ENCODE assay signal across 9 cellular contexts in the genomic region with DNA sequence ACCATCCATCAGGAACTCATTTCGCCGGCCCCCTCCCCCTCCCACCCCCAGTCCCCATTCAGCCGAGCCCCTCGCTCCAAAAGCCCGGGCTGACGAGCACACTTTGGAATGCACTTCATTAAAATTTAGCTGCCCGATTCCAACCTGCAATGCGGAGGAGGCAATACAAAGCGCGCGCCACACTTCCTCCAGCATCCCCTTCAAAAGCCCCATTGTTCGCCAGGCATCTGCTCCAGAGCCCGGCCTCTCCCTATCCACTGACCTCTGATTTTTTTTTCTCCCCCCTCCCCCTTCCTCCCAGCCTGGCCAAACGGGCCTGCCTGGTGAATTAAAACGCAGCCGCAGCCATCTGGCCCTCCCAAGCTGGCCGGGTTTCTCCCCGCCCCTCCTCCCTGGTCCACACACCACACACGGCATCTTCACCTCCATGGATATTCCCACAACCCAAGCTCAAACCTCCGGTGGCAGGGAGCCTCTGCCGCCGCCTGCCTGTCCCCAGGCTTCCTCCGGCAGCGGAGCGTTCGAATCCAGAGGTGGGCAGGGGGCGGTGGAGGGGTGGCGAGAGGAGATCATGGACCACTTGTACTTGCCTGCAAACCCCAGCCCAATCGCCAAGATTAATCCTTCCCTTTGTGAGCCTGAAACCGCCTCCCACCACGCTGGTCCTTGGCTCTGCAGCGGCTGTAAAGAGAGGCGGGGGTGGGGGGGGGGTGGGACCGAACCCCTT.
DNase-seq lines count a peak whose midpoint lies in the region; ATAC-seq and TF ChIP-seq lines count a peak whose summit lies in the region.
"Had no signal": no experiment of that assay in that cellular context is flagged by ENCODE, and none has a peak within 500 bp of the region (broad histone marks: within the 10 kb centered on the region; RNA-seq: fewer than 3 reads in every experiment).

No MANE protein-coding gene starts in this region.

- H3K4me1 ChIP-seq in thyroid gland = peaks cover 11 to 22% of the 10 kb centered on the region in 2 donors
- no peaks in the 10 kb centered on the region for H3K4me1 ChIP-seq in CD4-positive, alpha-beta memory T cell (ENCODE audit: insufficient read depth, low read length)

- no peaks in the 10 kb centered on the region for H3K27me3 ChIP-seq in thyroid gland
- no peaks in the 10 kb centered on the region for H3K27me3 ChIP-seq in CD4-positive, alpha-beta memory T cell (ENCODE audit: insufficient read depth, low read length)

- no peaks in the 10 kb centered on the region for H3K36me3 Mint-ChIP-seq in chondrocyte (ENCODE audit: low read depth)
- H3K36me3 Mint-ChIP-seq in CD4-positive, alpha-beta memory T cell = no peaks in the 10 kb centered on the region

- 7 to 11% methylated on average over 27 to 32 of the region's 34 CpGs for WGBS in thyroid gland, 2 donors

- TF ChIP-seq CTCF in chondrocyte (IDR thresholded peaks at IDR 0.05) = no peak
- TF ChIP-seq CTCF in thyroid gland (IDR thresholded peaks at IDR 0.05) = no peak

- no peak overlapping the region for H3K4me3 ChIP-seq in thyroid gland (replicated peaks in 1 of 3)
- no peak overlapping the region for H3K4me3 ChIP-seq in CD4-positive, alpha-beta memory T cell (ENCODE audit: low read length in 2 of 2)

- POLR2A ChIA-PET in CD4-positive, alpha-beta memory T cell (lab: Charles Lee; ENCODE audit: partially characterized antibody) = no interaction called here

- ATAC-seq in left colon (peak; percentile 71), GM19328 (IDR thresholded peaks at IDR 0.05; ENCODE audit: unreplicated experiment) (no peak)

- H3K27ac ChIP-seq in thyroid gland = no peak overlapping the region
- H3K27ac ChIP-seq in CD4-positive, alpha-beta memory T cell (ENCODE audit: low read depth, low read length) = no peak overlapping the region

- CTCF ChIA-PET in CD4-positive, alpha-beta memory T cell (lab: Charles Lee; ENCODE audit: partially characterized antibody) = no interaction called here

- H3K9me3 Mint-ChIP-seq in chondrocyte (ENCODE audit: low read depth) = no peaks in the 10 kb centered on the region
- peaks cover 0 to 15% (median 0%) of the 10 kb centered on the region in 8 donors for H3K9me3 Mint-ChIP-seq in CD4-positive, alpha-beta memory T cell

- DNase-seq in NCI-H1092 treated with DMSO at 0.1 percent for 48 hours (lab: John Stamatoyannopoulos, UW) = peak; percentile 36
- DNase-seq in chondrocyte (ENCODE audit: low spot score) = no peak
- DNase-seq in left colon = peak; percentile 18 to 26
- peak; percentile 8 to 21 for DNase-seq in thyroid gland
- no peak for DNase-seq in activated CD4-positive, alpha-beta T cell treated with anti-CD3 and anti-CD28 coated beads for 48 hours
- DNase-seq in CD4-positive, alpha-beta memory T cell = no peak
- no peak for DNase-seq in activated naive CD4-positive, alpha-beta T cell treated with anti-CD3 and anti-CD28 coated beads, Interleukin-2, amount 50 U/mL, for 16 hours
- DNase-seq: activated T-cell treated with anti-CD3 and anti-CD28 coated beads, Interleukin-2, amount 50 U/mL, for 48 hours had no signal

- H3K27ac Mint-ChIP-seq in chondrocyte (ENCODE audit: unreplicated experiment) = no peak overlapping the region
- no peak overlapping the region for H3K27ac Mint-ChIP-seq in CD4-positive, alpha-beta memory T cell

- no peak for TF ChIP-seq POLR2A in thyroid gland (IDR thresholded peaks at IDR 0.05)

- peaks cover 20% of the 10 kb centered on the region for H3K4me1 Mint-ChIP-seq in chondrocyte (ENCODE audit: low read depth)
- no peaks in the 10 kb centered on the region for H3K4me1 Mint-ChIP-seq in CD4-positive, alpha-beta memory T cell

- intact Hi-C loops in left colon (cut with DNase I, micrococcal nuclease) = no loop called here
- intact Hi-C loops in thyroid gland (cut with DNase I) = no loop called here
- intact Hi-C loops in CD4-positive, alpha-beta memory T cell (cut with micrococcal nuclease) = no loop called here

- H3K4me3 Mint-ChIP-seq in chondrocyte (ENCODE audit: unreplicated experiment) = peak overlapping the region; percentile 70
- no peak overlapping the region for H3K4me3 Mint-ChIP-seq in CD4-positive, alpha-beta memory T cell

- H3K9me3 ChIP-seq in thyroid gland = no peaks in the 10 kb centered on the region
- no peaks in the 10 kb centered on the region for H3K9me3 ChIP-seq in CD4-positive, alpha-beta memory T cell (ENCODE audit: control insufficient read depth in 1 of 2, low read length in 2 of 2)

- H3K27me3 Mint-ChIP-seq in chondrocyte (ENCODE audit: low read depth) = peaks cover 2% of the 10 kb centered on the region
- H3K27me3 Mint-ChIP-seq in CD4-positive, alpha-beta memory T cell = peaks cover 4 to 8% of the 10 kb centered on the region in 2 donors

- H3K36me3 ChIP-seq in thyroid gland = no peaks in the 10 kb centered on the region
- H3K36me3 ChIP-seq in CD4-positive, alpha-beta memory T cell (ENCODE audit: insufficient read depth, low read length) = no peaks in the 10 kb centered on the region

Comparison
In these comparisons a context has a peak if more than half of its experiments do, and no peak if none do; other contexts are left out.
1. DNase-seq: peak in NCI-H1092 treated with DMSO at 0.1 percent for 48 hours (single experiment), left colon (2 of 2) and thyroid gland (2 of 2); none in chondrocyte (single experiment), activated CD4-positive, alpha-beta T cell treated with anti-CD3 and anti-CD28 coated beads for 48 hours (single experiment), CD4-positive, alpha-beta memory T cell (0 of 5) and activated naive CD4-positive, alpha-beta T cell treated with anti-CD3 and anti-CD28 coated beads, Interleukin-2, amount 50 U/mL, for 16 hours (single experiment).